ENCODE assay signal across 11 cellular contexts in genomic region chr1:84698718-84699117, GRCh38. TPM values are rescaled to one million over a fixed set of nuclear protein-coding genes. Genes with fewer than 3 reads are reported as not detected.
DNase-seq lines count a peak whose midpoint lies in the region; TF ChIP-seq lines count a peak whose summit lies in the region.
"Had no signal": no experiment of that assay in that cellular context is flagged by ENCODE, and none has a peak within 500 bp of the region (broad histone marks: within the 10 kb centered on the region; RNA-seq: fewer than 3 reads in every experiment).

No MANE protein-coding gene starts in this region.

- intact Hi-C loops in ascending aorta (cut with DNase I) (loop anchor here (1.0 to 5.0 kb wide), 2 partner anchors 8 to 701 kb away; partner anchors contain the start of genes SSX2IP and TTLL7), tibial artery (cut with DNase I; ENCODE audit: low total_unique reads) (loop anchor here (10.0 kb wide), 1 partner anchor 194 kb away; the partner anchor contains the start of genes GNG5 and SPATA1)

- peak overlapping the region in 1 of 2 donors; percentile 17 for H3K4me3 ChIP-seq in ascending aorta
- H3K4me3 ChIP-seq in tibial artery = no peak overlapping the region
- H3K4me3 ChIP-seq: lung had no signal

- H3K27me3 ChIP-seq in ascending aorta (no peaks in the 10 kb centered on the region), tibial artery (no peaks in the 10 kb centered on the region)

- DNase-seq in HT-29 (ENCODE audit: low spot score) (peak; percentile 19), ascending aorta (ENCODE audit: low spot score in 2 of 2) (no peak), hepatic stellate cell (ENCODE audit: low spot score) (peak; percentile 41), tibial artery (no peak), NCI-H1436 treated with DMSO at 0.1 percent for 48 hours (lab: John Stamatoyannopoulos, UW) (no peak), T-helper 2 cell (no peak), OCI-M2 (lab: John Stamatoyannopoulos, UW; ENCODE audit: unreplicated experiment) (no peak)
- DNase-seq in activated CD4-positive, alpha-beta T cell treated with anti-CD3 and anti-CD28 coated beads, Interleukin-2, amount 50 U/mL, for 1 hour = no peak
- DNase-seq: T-helper 1 cell had no signal

- H3K36me3 ChIP-seq in ascending aorta (no peaks in the 10 kb centered on the region), tibial artery (no peaks in the 10 kb centered on the region)

- no peaks in the 10 kb centered on the region for H3K9me3 ChIP-seq in ascending aorta
- H3K9me3 ChIP-seq in tibial artery = no peaks in the 10 kb centered on the region

- H3K27ac ChIP-seq in ascending aorta (peak overlapping the region; percentile 73 to 85), tibial artery (peak overlapping the region; percentile 53 to 71)
- H3K27ac ChIP-seq: HL-60 had no signal

- TF ChIP-seq CTCF in ascending aorta (IDR thresholded peaks at IDR 0.05) (no peak), tibial artery (IDR thresholded peaks at IDR 0.05) (no peak)

- H3K4me1 ChIP-seq in ascending aorta = peaks cover 11 to 26% of the 10 kb centered on the region in 2 donors
- peaks cover 0 to 39% (median 22%) of the 10 kb centered on the region in 4 donors for H3K4me1 ChIP-seq in tibial artery

RNA-seq across cellular contexts. Expression of gene SSX2IP, which starts 8.5 kb away (rescaled TPM):
- total RNA-seq in HT-29 (2014; rRNA removed; shearing (Covaris generic)) = 4.4 and 6.1 TPM in 2 replicates
- total RNA-seq in ascending aorta = 2.3 TPM

Comparison
In these comparisons a context has a peak if more than half of its experiments do, and no peak if none do; other contexts are left out.
1. DNase-seq: peak in HT-29 (single experiment) and hepatic stellate cell (single experiment); none in ascending aorta (0 of 2), tibial artery (0 of 2), NCI-H1436 treated with DMSO at 0.1 percent for 48 hours (single experiment), T-helper 2 cell (0 of 5), activated CD4-positive, alpha-beta T cell treated with anti-CD3 and anti-CD28 coated beads, Interleukin-2, amount 50 U/mL, for 1 hour (single experiment) and OCI-M2 (single experiment).